9 cellular contexts compared by ENCODE assay signal in genomic region chr12:90396556-90396955, GRCh38.
"Had no signal": no experiment of that assay in that cellular context is flagged by ENCODE, and none has a peak within 500 bp of the region (broad histone marks: within the 10 kb centered on the region; RNA-seq: fewer than 3 reads in every experiment).

No MANE protein-coding gene starts in this region.

- ATAC-seq: GM23338, HepG2 had no signal

- H3K4me3 ChIP-seq: GM23338 had no signal

- H3K27ac ChIP-seq: HL-60 had no signal

- DNase-seq: H9, HCEC 1CT, HFFc6, KG1 had no signal

- H2AFZ ChIP-seq: GM23338 had no signal

- H3K4me2 ChIP-seq: GM23338 had no signal

- FAIRE-seq: H1, H54, HepG2 had no signal
